In the genomic region with DNA sequence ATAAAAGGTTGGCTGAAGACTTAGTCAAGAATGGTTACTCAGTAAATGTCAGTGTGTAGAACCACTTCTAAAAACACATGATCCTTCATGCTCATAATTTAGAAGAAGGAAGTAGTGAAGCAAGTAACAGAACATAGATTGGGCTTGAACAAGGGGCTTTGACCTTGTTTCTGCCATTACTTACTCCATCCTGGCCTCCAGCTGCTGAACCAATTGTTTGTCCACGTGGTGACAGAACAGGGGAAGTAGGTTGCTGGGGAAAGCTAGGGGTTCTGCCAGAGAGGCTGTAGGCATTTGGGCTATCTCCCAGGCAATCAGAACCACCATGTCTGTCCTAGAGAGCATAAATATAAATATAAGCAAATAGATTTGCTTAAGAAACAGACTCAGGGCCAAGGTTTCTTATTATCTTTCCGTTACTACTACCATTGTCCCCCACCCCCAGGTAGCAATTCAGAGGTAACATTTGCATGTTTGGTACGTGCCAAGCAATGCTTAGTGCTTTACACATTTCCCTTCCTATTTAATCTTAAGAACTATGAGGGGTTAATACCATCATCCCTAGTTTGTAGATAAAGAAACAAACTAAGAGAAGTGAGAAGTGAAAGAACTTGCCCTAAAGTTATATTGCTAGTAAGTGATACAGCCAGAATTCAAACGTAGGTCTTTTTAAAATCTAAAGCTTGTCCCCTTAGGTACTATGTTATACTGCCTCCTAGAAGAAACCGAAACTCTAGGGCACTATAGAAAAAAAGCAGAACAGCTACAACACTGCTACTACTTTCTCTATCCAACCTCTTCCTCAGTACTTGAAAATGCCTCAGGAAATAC, we compare ENCODE assay signal across 10 cellular contexts.
DNase-seq lines count a peak whose midpoint lies in the region; ATAC-seq and TF ChIP-seq lines count a peak whose summit lies in the region.
"Had no signal": no experiment of that assay in that cellular context is flagged by ENCODE, and none has a peak within 500 bp of the region (broad histone marks: within the 10 kb centered on the region; RNA-seq: fewer than 3 reads in every experiment).

No MANE protein-coding gene starts in this region.

- ATAC-seq in GM21447 (IDR thresholded peaks at IDR 0.05; ENCODE audit: unreplicated experiment): peak; percentile 26

- peak overlapping the region; percentile 4 for H3K4me2 ChIP-seq in SU-DHL-6 (ENCODE audit: low read depth, low read length, poor library complexity, severe bottlenecking)

- H3K27ac ChIP-seq in SU-DHL-6 (ENCODE audit: low read depth, low read length) (no peak overlapping the region), mucosa of rectum (ENCODE audit: low read depth in 2 of 2, low read length in 2 of 2) (peak overlapping the region; percentile 25 to 61)

- DNase-seq in D341Med (ENCODE audit: low spot score) (no peak), NK-92 (lab: John Stamatoyannopoulos, UW; ENCODE audit: unreplicated experiment) (no peak), HUDEP-2 (lab: John Stamatoyannopoulos, UW; ENCODE audit: unreplicated experiment in 76 of 76) (no peak), AG20443 (ENCODE audit: low spot score) (no peak)
- DNase-seq: activated gamma-delta T cell treated with Interleukin-2 at 50 U/mL for 16 hours, DMS53 had no signal

- peaks cover 9% of the 10 kb centered on the region; the same call in 1 of the 2 replicates for H3K79me2 ChIP-seq in SU-DHL-6 (ENCODE audit: insufficient read depth, low read length)

- H3K9me3 ChIP-seq in SU-DHL-6 (ENCODE audit: insufficient read depth, low read length): no peaks in the 10 kb centered on the region
- no peaks in the 10 kb centered on the region for H3K9me3 ChIP-seq in mucosa of rectum (ENCODE audit: control insufficient read depth in 2 of 2, low read length in 2 of 2)

- H3K27me3 ChIP-seq in SU-DHL-6 (ENCODE audit: low read length) (no peaks in the 10 kb centered on the region), mucosa of rectum (ENCODE audit: control insufficient read depth in 2 of 2, insufficient read depth in 2 of 2, low read length in 2 of 2) (no peaks in the 10 kb centered on the region)

- peaks cover 27% of the 10 kb centered on the region for H3F3A ChIP-seq in SU-DHL-6 (ENCODE audit: insufficient read depth)

- H3K4me1 ChIP-seq in mucosa of rectum (ENCODE audit: control insufficient read depth in 2 of 2, insufficient read depth in 2 of 2, low read length in 2 of 2): peaks cover 12 to 17% of the 10 kb centered on the region in 2 donors

- H3K9ac ChIP-seq in SU-DHL-6 (ENCODE audit: low read length) (no peak overlapping the region), mucosa of rectum (ENCODE audit: low read depth in 1 of 2, low read length in 2 of 2) (no peak overlapping the region)

- TF ChIP-seq CTCF in SU-DHL-6 (IDR thresholded peaks at IDR 0.05; ENCODE audit: insufficient read depth, low read length, poor library complexity, severe bottlenecking): no peak

- no peaks in the 10 kb centered on the region for H4K20me1 ChIP-seq in SU-DHL-6 (ENCODE audit: low read depth, low read length)

- no peaks in the 10 kb centered on the region for H3K36me3 ChIP-seq in SU-DHL-6 (ENCODE audit: low read length)
- H3K36me3 ChIP-seq in mucosa of rectum (ENCODE audit: control insufficient read depth in 2 of 2, insufficient read depth in 2 of 2, low read length in 2 of 2): no peaks in the 10 kb centered on the region

- H3K4me3 ChIP-seq in GM08714 (ENCODE audit: low read length) (peak overlapping the region; percentile 32; the same call in 1 of the 2 replicates), SU-DHL-6 (ENCODE audit: insufficient read depth, low read length, poor library complexity, severe bottlenecking) (no peak overlapping the region), mucosa of rectum (ENCODE audit: low read length in 2 of 2) (peak overlapping the region in 1 of 2 donors; percentile 37)

- H2AFZ ChIP-seq in SU-DHL-6 (ENCODE audit: low read depth, low read length, severe bottlenecking): no peak overlapping the region

- no peaks in the 10 kb centered on the region for H3K9me2 ChIP-seq in SU-DHL-6 (replicated peaks; ENCODE audit: insufficient read depth, low read length)
